Comparison of ENCODE assay signal across 8 cellular contexts in genomic region chr1:113904674-113905434, GRCh38. TPM values are rescaled to one million over a fixed set of nuclear protein-coding genes. Genes with fewer than 3 reads are reported as not detected.
DNase-seq lines count a peak whose midpoint lies in the region; ATAC-seq, FAIRE-seq and TF ChIP-seq lines count a peak whose summit lies in the region.

AP4B1 (minus strand) TSS chr1:113904799; CDS start chr1:113904717, 82 bp downstream.
DCLRE1B (plus strand) TSS chr1:113905326; CDS start chr1:113905587, 261 bp downstream.

- H3K36me3 ChIP-seq in left ventricle myocardium inferior = peaks cover 50% of the 10 kb centered on the region
- no peaks in the 10 kb centered on the region for H3K36me3 ChIP-seq in prostate gland

- peaks cover 31% of the 10 kb centered on the region for H3K36me3 Mint-ChIP-seq in T-helper 1 cell treated with Interleukin-12 subunit alpha and Interleukin-12 subunit beta and Interleukin-4 antibody, amounts not matched to agents 30 μg/mL and 1 μg/mL, for 36 hours (ENCODE audit: low read depth)

- no peaks in the 10 kb centered on the region for H3K27me3 ChIP-seq in left ventricle myocardium inferior (ENCODE audit: low read depth)
- H3K27me3 ChIP-seq in prostate gland (replicated peaks; ENCODE audit: insufficient read depth) = no peaks in the 10 kb centered on the region

- no peak for FAIRE-seq in urothelium cell line (lab: Jason Lieb, UNC)

- peak; percentile 79 for TF ChIP-seq POLR2A in GM15510 (IDR thresholded peaks at IDR 0.05; ENCODE audit: borderline replicate concordance, extremely low read depth, insufficient read length)
- TF ChIP-seq POLR2A in prostate gland (IDR thresholded peaks at IDR 0.05) = peak; percentile 50

- peak; percentile 91 for ATAC-seq in HG02885 (IDR thresholded peaks at IDR 0.05; ENCODE audit: poor library complexity, unreplicated experiment)

- H3K27ac Mint-ChIP-seq in T-helper 1 cell treated with Interleukin-12 subunit alpha and Interleukin-12 subunit beta and Interleukin-4 antibody, amounts not matched to agents 30 μg/mL and 1 μg/mL, for 36 hours = peak within 1 kb of the TSS; percentile 93

- TF ChIP-seq CTCF in left ventricle myocardium inferior (IDR thresholded peaks at IDR 0.05; ENCODE audit: borderline replicate concordance) = peak; percentile 78
- TF ChIP-seq CTCF in prostate gland (IDR thresholded peaks at IDR 0.05) = peak; percentile 62 to 93 (median 86)

- peak within 1 kb of the TSS; percentile 93 for H3K27ac ChIP-seq in left ventricle myocardium inferior (replicated peaks)
- H3K27ac ChIP-seq in prostate gland = peak within 1 kb of the TSS; percentile 86

- H3K9me3 ChIP-seq in left ventricle myocardium inferior (replicated peaks) = no peaks in the 10 kb centered on the region
- no peaks in the 10 kb centered on the region for H3K9me3 ChIP-seq in prostate gland

- peak within 1 kb of the TSS; percentile 71 for H3K4me3 ChIP-seq in left ventricle myocardium inferior
- peak within 1 kb of the TSS; percentile 48 to 55 for H3K4me3 ChIP-seq in prostate gland

- H3K9me3 Mint-ChIP-seq in T-helper 1 cell treated with Interleukin-12 subunit alpha and Interleukin-12 subunit beta and Interleukin-4 antibody, amounts not matched to agents 30 μg/mL and 1 μg/mL, for 36 hours = no peaks in the 10 kb centered on the region

- H3K27me3 Mint-ChIP-seq in T-helper 1 cell treated with Interleukin-12 subunit alpha and Interleukin-12 subunit beta and Interleukin-4 antibody, amounts not matched to agents 30 μg/mL and 1 μg/mL, for 36 hours (ENCODE audit: low read depth) = no peaks in the 10 kb centered on the region

- WGBS in prostate gland = under 1% methylated on average over 67 of the region's 67 CpGs

- H3K4me3 Mint-ChIP-seq in T-helper 1 cell treated with Interleukin-12 subunit alpha and Interleukin-12 subunit beta and Interleukin-4 antibody, amounts not matched to agents 30 μg/mL and 1 μg/mL, for 36 hours = peak within 1 kb of the TSS; percentile 89

- intact Hi-C loops in left ventricle myocardium inferior (cut with micrococcal nuclease) = loop anchor here (2.0 kb wide), 1 partner anchor 26 kb away; no protein-coding TSS in a partner anchor
- intact Hi-C loops in prostate gland (cut with DNase I) = loop anchor here (1.0 to 10.0 kb wide), 3 partner anchors 24 to 760 kb away; partner anchors contain the start of gene HIPK1

- peak; percentile 99 for DNase-seq in NCI-H1694 (lab: John Stamatoyannopoulos, UW)
- peak; percentile 88 to 100 (median 97) for DNase-seq in amygdala (lab: John Stamatoyannopoulos, UW)
- DNase-seq in left ventricle myocardium inferior = peak; percentile 99
- peak; percentile 98 for DNase-seq in prostate gland (ENCODE audit: low spot score)
- DNase-seq in urothelium cell line (ENCODE audit: low spot score) = peak; percentile 99

- peaks cover 38% of the 10 kb centered on the region for H3K4me1 ChIP-seq in left ventricle myocardium inferior
- H3K4me1 ChIP-seq in prostate gland (replicated peaks) = no peaks in the 10 kb centered on the region

- H3K4me1 Mint-ChIP-seq in T-helper 1 cell treated with Interleukin-12 subunit alpha and Interleukin-12 subunit beta and Interleukin-4 antibody, amounts not matched to agents 30 μg/mL and 1 μg/mL, for 36 hours (ENCODE audit: low read depth) = peaks cover 45% of the 10 kb centered on the region

RNA-seq across cellular contexts. Expression of gene AP4B1, which starts in this region (rescaled TPM):
- total RNA-seq in left ventricle myocardium inferior = 11.8 TPM
- total RNA-seq in prostate gland = 10 to 100 TPM in 1 of 2 donors, 1 to 10 TPM in 1; 5.0 to 14.8 TPM

RNA-seq across cellular contexts. Expression of gene DCLRE1B, which starts in this region (rescaled TPM):
- total RNA-seq in left ventricle myocardium inferior (2.1 TPM), prostate gland (10 to 100 TPM in 1 of 2 donors, 1 to 10 TPM in 1; 4.2 to 10.1 TPM)

Comparison
In these comparisons a context has a peak if more than half of its experiments do, and no peak if none do; other contexts are left out.
1. Peak in every context shown above with its lines: DNase-seq, ATAC-seq, H3K4me3 ChIP-seq and H3K27ac ChIP-seq.